1 cellular context compared by ENCODE assay signal in the genomic region with DNA sequence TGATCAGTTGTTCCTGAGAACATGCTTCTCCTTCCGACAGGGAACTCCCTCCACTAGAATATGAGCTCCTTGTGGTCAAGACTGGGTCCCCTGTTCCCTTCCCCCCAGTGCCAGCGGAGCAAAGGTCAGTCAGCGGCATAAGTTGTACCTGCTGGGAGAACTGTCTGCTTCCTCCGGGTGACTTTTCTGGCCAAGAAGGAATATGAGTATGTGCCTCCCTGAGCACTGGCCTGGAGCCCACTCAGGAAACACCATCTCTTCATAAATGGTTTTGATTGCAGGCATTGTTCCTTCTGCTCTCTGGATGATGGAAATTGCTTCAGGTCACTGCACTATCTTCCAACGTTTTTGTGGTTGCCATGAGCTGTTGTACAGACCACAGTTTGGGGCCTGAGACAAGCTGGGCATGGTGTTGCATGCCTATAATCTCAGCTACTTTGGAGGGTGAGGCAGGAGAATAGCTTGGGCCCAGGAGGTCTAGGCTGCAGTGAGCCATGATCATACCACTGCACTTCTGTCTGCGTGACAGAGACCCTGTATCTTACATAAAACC.
TF ChIP-seq lines count a peak whose summit lies in the region.

No MANE protein-coding gene starts in this region.

TF ChIP-seq in K562, 482 proteins besides CTCF, POLR2A, EP300 and RAD21:
- no peak for TF ChIP-seq KHSRP (IDR thresholded peaks at IDR 0.05)
- TF ChIP-seq, protein P1, sequence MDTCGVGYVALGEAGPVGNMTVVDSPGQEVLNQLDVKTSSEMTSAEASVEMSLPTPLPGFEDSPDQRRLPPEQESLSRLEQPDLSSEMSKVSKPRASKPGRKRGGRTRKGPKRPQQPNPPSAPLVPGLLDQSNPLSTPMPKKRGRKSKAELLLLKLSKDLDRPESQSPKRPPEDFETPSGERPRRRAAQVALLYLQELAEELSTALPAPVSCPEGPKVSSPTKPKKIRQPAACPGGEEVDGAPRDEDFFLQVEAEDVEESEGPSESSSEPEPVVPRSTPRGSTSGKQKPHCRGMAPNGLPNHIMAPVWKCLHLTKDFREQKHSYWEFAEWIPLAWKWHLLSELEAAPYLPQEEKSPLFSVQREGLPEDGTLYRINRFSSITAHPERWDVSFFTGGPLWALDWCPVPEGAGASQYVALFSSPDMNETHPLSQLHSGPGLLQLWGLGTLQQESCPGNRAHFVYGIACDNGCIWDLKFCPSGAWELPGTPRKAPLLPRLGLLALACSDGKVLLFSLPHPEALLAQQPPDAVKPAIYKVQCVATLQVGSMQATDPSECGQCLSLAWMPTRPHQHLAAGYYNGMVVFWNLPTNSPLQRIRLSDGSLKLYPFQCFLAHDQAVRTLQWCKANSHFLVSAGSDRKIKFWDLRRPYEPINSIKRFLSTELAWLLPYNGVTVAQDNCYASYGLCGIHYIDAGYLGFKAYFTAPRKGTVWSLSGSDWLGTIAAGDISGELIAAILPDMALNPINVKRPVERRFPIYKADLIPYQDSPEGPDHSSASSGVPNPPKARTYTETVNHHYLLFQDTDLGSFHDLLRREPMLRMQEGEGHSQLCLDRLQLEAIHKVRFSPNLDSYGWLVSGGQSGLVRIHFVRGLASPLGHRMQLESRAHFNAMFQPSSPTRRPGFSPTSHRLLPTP (IDR thresholded peaks at IDR 0.05; ENCODE audit: borderline replicate concordance, extremely low read depth, insufficient read length): no peak
- no peak for TF ChIP-seq PRPF4 (IDR thresholded peaks at IDR 0.05; ENCODE audit: insufficient read depth, low read depth, low read length, poor library complexity, severe bottlenecking)
- TF ChIP-seq SP1 (CRISPR knock-in tag; IDR thresholded peaks at IDR 0.05): 0 out of 2 replicates have a peak, but pooled peaks have one; percentile 11
